ENCODE assay signal across 17 cellular contexts in genomic region chr3:14902719-14903118, GRCh38. TPM values are rescaled to one million over a fixed set of nuclear protein-coding genes. Genes with fewer than 3 reads are reported as not detected.
A peak's percentile ranks its signal among the peaks of the same experiment; 100 is the strongest.
DNase-seq lines count a peak whose midpoint lies in the region; ATAC-seq and TF ChIP-seq lines count a peak whose summit lies in the region.
"Had no signal": no experiment of that assay in that cellular context is flagged by ENCODE, and none has a peak within 500 bp of the region (broad histone marks: within the 10 kb centered on the region; RNA-seq: fewer than 3 reads in every experiment).

No MANE protein-coding gene starts in this region.

- H3K4me1 ChIP-seq in lung (ENCODE audit: control insufficient read depth in 2 of 2, insufficient read depth in 2 of 2, low read length in 2 of 2) (no peaks in the 10 kb centered on the region), skeletal muscle tissue (ENCODE audit: control insufficient read depth in 3 of 3, insufficient read depth in 3 of 3, low read length in 3 of 3) (peaks cover 0 to 14% (median 6%) of the 10 kb centered on the region in 3 donors)
- H3K4me1 ChIP-seq: breast epithelium, foreskin keratinocyte had no signal

- DNase-seq in LHCN-M2 (ENCODE audit: low read depth): peak; percentile 12
- DNase-seq in fibroblast of villous mesenchyme (ENCODE audit: low read depth): peak; percentile 7
- DNase-seq in lung (ENCODE audit: low spot score): peak; percentile 42
- no peak for DNase-seq in ACHN
- DNase-seq in hippocampal formation (lab: John Stamatoyannopoulos, UW): no peak
- no peak for DNase-seq in stimulated activated CD4-positive, alpha-beta T cell treated with anti-CD3 and anti-CD28 coated beads, Interleukin-15, amount 100 ng/mL, for 24 hours
- DNase-seq: activated CD8-positive, alpha-beta memory T cell treated with anti-CD3 and anti-CD28 coated beads, Interleukin-2, amount 10 ng/mL, durations not matched to agents 7 days and 5 days; activated naive CD8-positive, alpha-beta T cell treated with anti-CD3 and anti-CD28 coated beads, Interleukin-2, amount 10 ng/mL, durations not matched to agents 7 days and 5 days; foreskin keratinocyte; NCI-H2081; NCI-H510A; stimulated activated CD4-positive, alpha-beta T cell treated with anti-CD3 and anti-CD28 coated beads, Interleukin-4, amount 100 ng/mL, for 24 hours had no signal

- H3K36me3 ChIP-seq in lung (ENCODE audit: control insufficient read depth in 2 of 2, insufficient read depth in 2 of 2, low read length in 2 of 2) (peaks cover 0 to 19% of the 10 kb centered on the region in 2 donors), skeletal muscle tissue (ENCODE audit: control insufficient read depth in 3 of 3, insufficient read depth in 3 of 3, low read length in 3 of 3) (peaks cover 0 to 24% (median 11%) of the 10 kb centered on the region in 3 donors)
- H3K36me3 ChIP-seq: breast epithelium had no signal

- H3K9ac ChIP-seq in skeletal muscle tissue (ENCODE audit: low read depth in 1 of 3, low read length in 3 of 3): no peak overlapping the region

- H3K9me3 ChIP-seq in lung (ENCODE audit: control insufficient read depth in 2 of 2, insufficient read depth in 1 of 2, low read length in 1 of 2) (no peaks in the 10 kb centered on the region), skeletal muscle tissue (ENCODE audit: control insufficient read depth in 3 of 3, low read length in 3 of 3) (no peaks in the 10 kb centered on the region)
- H3K9me3 ChIP-seq: breast epithelium had no signal

- H3K27me3 ChIP-seq in lung (ENCODE audit: control insufficient read depth, insufficient read depth) (no peaks in the 10 kb centered on the region), skeletal muscle tissue (ENCODE audit: control insufficient read depth in 3 of 3, insufficient read depth in 3 of 3, low read length in 3 of 3) (peaks cover 0 to 2% (median 0%) of the 10 kb centered on the region in 3 donors)
- H3K27me3 ChIP-seq: breast epithelium had no signal

- H3K27ac ChIP-seq in lung (ENCODE audit: low read depth in 1 of 2, low read length in 1 of 2): no peak overlapping the region
- H3K27ac ChIP-seq in skeletal muscle tissue (ENCODE audit: low read depth, low read length): peak overlapping the region; percentile 30
- H3K27ac ChIP-seq: foreskin keratinocyte, skin epidermis had no signal

- ATAC-seq in lung (ENCODE audit: insufficient read depth, low FRiP score): no peak
- no peak for ATAC-seq in HG03108 (IDR thresholded peaks at IDR 0.05; ENCODE audit: unreplicated experiment)
- ATAC-seq: activated CD8-positive, alpha-beta memory T cell treated with anti-CD3 and anti-CD28 coated beads, Interleukin-2, amount 10 ng/mL, durations not matched to agents 7 days and 5 days; foreskin keratinocyte; left lobe of liver had no signal

- in situ Hi-C loops in ACHN (cut with HindIII; ENCODE audit: low pct_ligation_motif_present, low pct_unique_long_range_greater_than_20kb, low sequenced_read_pairs): no loop called here

- 37 to 62% methylated on average over 7 of the region's 7 CpGs for WGBS in lung, 2 donors

- no peak overlapping the region for H3K4me3 ChIP-seq in fibroblast of villous mesenchyme (ENCODE audit: low read depth, low read length)
- H3K4me3 ChIP-seq in lung: no peak overlapping the region
- H3K4me3 ChIP-seq in skeletal muscle tissue (ENCODE audit: low read length in 3 of 3): no peak overlapping the region
- H3K4me3 ChIP-seq: breast epithelium, skin epidermis had no signal

- TF ChIP-seq CTCF in fibroblast of villous mesenchyme (IDR thresholded peaks at IDR 0.05; ENCODE audit: insufficient read depth, low read depth, low read length) (no peak), lung (IDR thresholded peaks at IDR 0.05; ENCODE audit: control extremely low read depth, extremely low read depth) (no peak)

RNA-seq across cellular contexts. Expression of gene NR2C2, which starts 44.7 kb away (rescaled TPM):
- 16.4 and 20.1 TPM in 2 replicates for total RNA-seq in LHCN-M2 (2014; rRNA removed)
- 9.9 TPM for polyA plus RNA-seq in LHCN-M2 (2012)
- 20.6 and 26.3 TPM in 2 replicates for total RNA-seq in fibroblast of villous mesenchyme
- 10 to 100 TPM; 39.3 to 71.0 TPM for total RNA-seq in lung
- 10 to 100 TPM in 1 of 2 donors, 1 to 10 TPM in 1; 9.2 to 10.4 TPM for polyA plus RNA-seq in lung
- 27.7 TPM for total RNA-seq in skeletal muscle tissue

Comparison
In these comparisons a context has a peak if more than half of its experiments do, and no peak if none do; other contexts are left out.
1. DNase-seq: peak in LHCN-M2 (single experiment), fibroblast of villous mesenchyme (single experiment) and lung (single experiment); none in ACHN (single experiment), hippocampal formation (0 of 2) and stimulated activated CD4-positive, alpha-beta T cell treated with anti-CD3 and anti-CD28 coated beads, Interleukin-15, amount 100 ng/mL, for 24 hours (single experiment).